8 cellular contexts compared by ENCODE assay signal in the genomic region with DNA sequence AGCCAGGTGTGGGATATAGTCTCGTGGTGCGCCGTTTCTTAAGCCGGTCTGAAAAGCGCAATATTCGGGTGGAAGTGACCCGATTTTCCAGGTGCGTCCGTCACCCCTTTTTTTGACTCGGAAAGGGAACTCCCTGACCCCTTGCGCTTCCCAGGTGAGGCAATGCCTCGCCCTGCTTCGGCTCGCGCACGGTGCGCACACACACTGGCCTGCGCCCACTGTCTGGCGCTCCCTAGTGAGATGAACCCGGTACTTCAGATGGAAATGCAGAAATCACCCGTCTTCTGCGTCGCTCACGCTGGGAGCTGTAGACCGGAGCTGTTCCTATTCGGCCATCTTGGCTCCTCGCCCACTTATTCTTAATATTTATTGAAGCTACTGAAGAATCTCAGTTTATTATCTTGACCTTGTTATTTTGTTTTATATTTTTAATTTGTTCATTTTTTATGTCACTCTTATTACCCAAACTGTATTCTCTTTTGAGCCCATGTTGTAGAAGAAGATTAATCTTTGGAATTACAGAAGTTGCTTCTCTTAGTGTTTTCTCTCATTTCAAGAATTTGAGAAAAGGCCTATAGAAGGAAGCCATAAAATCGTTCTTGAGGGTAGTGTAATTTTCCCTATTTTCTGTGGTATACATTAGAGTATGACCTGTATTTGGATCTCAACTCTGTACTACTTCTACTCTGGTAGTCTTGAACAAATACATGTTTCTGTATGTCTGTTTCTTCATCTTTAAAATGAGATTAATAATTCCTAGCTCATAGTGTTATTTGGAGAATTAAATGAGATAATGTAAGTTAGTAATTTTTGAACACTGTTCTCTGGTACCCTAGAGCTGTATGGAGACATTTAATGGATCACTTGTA.
DNase-seq lines count a peak whose midpoint lies in the region; ATAC-seq, FAIRE-seq and TF ChIP-seq lines count a peak whose summit lies in the region.
"Not testable (repeated sequence)": the region's sequence is repeated elsewhere in the genome, so short reads cannot be mapped to it uniquely, and the experiment has no call there.

No MANE protein-coding gene starts in this region.

- POLR2A ChIA-PET in K562 (lab: Yijun Ruan, JAX) = not testable (repeated sequence)

- not testable (repeated sequence) for H3K79me2 ChIP-seq in K562 (ENCODE audit: control insufficient read depth, insufficient read depth, low read length)

- H3K9ac ChIP-seq in ES-I3 (ENCODE audit: low read depth, low read length) (peak overlapping the region; percentile 53), K562 (ENCODE audit: insufficient read depth in 1 of 2, low read depth in 2 of 2, low read length in 2 of 2) (0 out of 4 replicates have a peak overlapping the region, but pooled peaks of 1 of the 2 experiments have one; percentile 45)

- 88% methylated on average over 10 of the region's 28 CpGs for WGBS in K562 (ENCODE audit: insufficient coverage, low coverage, missing lambda C conversion rate)
- WGBS in urinary bladder = 54% methylated on average over 20 of the region's 28 CpGs

- not testable (repeated sequence) for H3K36me3 Mint-ChIP-seq in progenitor cell of endocrine pancreas (ENCODE audit: insufficient read depth)

- H3K27ac ChIP-seq in K562 (ENCODE audit: extremely low read depth, low read depth, low read length) (peak overlapping the region; percentile 52; the same call in 1 of the 3 replicates), left lung (peak overlapping the region; percentile 41 to 66), urinary bladder (ENCODE audit: low read depth) (peak overlapping the region; percentile 67)

- not testable (repeated sequence) for H3K4me2 ChIP-seq in K562 (ENCODE audit: insufficient read depth, low read length)

- H3K36me3 ChIP-seq in ES-I3 (ENCODE audit: insufficient read depth, low read length); urinary bladder (ENCODE audit: insufficient read depth): not testable (repeated sequence)
- H3K36me3 ChIP-seq in K562 (ENCODE audit: control insufficient read depth, insufficient read depth, low read length) (peaks cover 20% of the 10 kb centered on the region; the same call in 1 of the 3 replicates), left lung (peaks cover 0 to 12% of the 10 kb centered on the region in 2 donors)

- FAIRE-seq in K562 (lab: Jason Lieb, UNC) = not testable (repeated sequence)

- H3K9me1 ChIP-seq in K562 (ENCODE audit: control insufficient read depth, insufficient read depth, low read length) = not testable (repeated sequence)

- intact Hi-C loops in K562 (cut with micrococcal nuclease); left lung (cut with DNase I): not testable (repeated sequence)

- peak overlapping the region; percentile 73 for H3K4me3 Mint-ChIP-seq in progenitor cell of endocrine pancreas (ENCODE audit: low read depth)

- not testable (repeated sequence) for H3K4me3 ChIP-seq in K562; urinary bladder (ENCODE audit: low read depth, low read length)
- peak overlapping the region; percentile 8 for H3K4me3 ChIP-seq in fibroblast of pulmonary artery (replicated peaks; ENCODE audit: low read depth, low read length)
- peak overlapping the region in 1 of 2 donors; percentile 33 for H3K4me3 ChIP-seq in left lung

- not testable (repeated sequence) for H3K27me3 ChIP-seq in K562 (ENCODE audit: control insufficient read depth in 2 of 2, insufficient read depth in 2 of 2, low read length in 2 of 2); left lung

- TF ChIP-seq CTCF in K562 (IDR thresholded peaks at IDR 0.05 in 2 of 3, conservative IDR thresholded peaks at IDR 0.05 in 1 of 3; ENCODE audit: insufficient read depth in 2 of 3, low read depth in 1 of 3, low read length in 3 of 3); fibroblast of pulmonary artery (IDR thresholded peaks at IDR 0.05; ENCODE audit: low read length, missing control alignments): not testable (repeated sequence)
- peak; percentile 18 to 20 for TF ChIP-seq CTCF in left lung (IDR thresholded peaks at IDR 0.05)
- TF ChIP-seq CTCF in progenitor cell of endocrine pancreas (IDR thresholded peaks at IDR 0.05; ENCODE audit: unreplicated experiment) = peak; percentile 52

- BruUV-seq in K562 (replicated peaks; lab: Mats Ljungman, UMichigan) = not testable (repeated sequence)

- peaks cover 15% of the 10 kb centered on the region for H3K4me1 Mint-ChIP-seq in progenitor cell of endocrine pancreas (ENCODE audit: low read depth)

- peak overlapping the region; percentile 63; the same call in 1 of the 2 replicates for H2AFZ ChIP-seq in K562 (ENCODE audit: low read depth, low read length)

- not testable (repeated sequence) for TF ChIP-seq EP300 in K562 (IDR thresholded peaks at IDR 0.05; ENCODE audit: low read length)

- H3K4me1 ChIP-seq in ES-I3 (ENCODE audit: insufficient read depth, low read length); K562 (replicated peaks in 1 of 2; ENCODE audit: control insufficient read depth in 2 of 2, insufficient read depth in 2 of 2, low read length in 2 of 2); left lung; urinary bladder (ENCODE audit: insufficient read depth): not testable (repeated sequence)

- peak overlapping the region; percentile 98 for H3K27ac Mint-ChIP-seq in progenitor cell of endocrine pancreas

- TF ChIP-seq RAD21 in K562 (CRISPR knock-in tag; conservative IDR thresholded peaks at IDR 0.05 in 1 of 2, IDR thresholded peaks at IDR 0.05 in 1 of 2) = not testable (repeated sequence)

- not testable (repeated sequence) for H3K9me3 Mint-ChIP-seq in progenitor cell of endocrine pancreas (ENCODE audit: low read depth)

- not testable (repeated sequence) for H3K27me3 Mint-ChIP-seq in progenitor cell of endocrine pancreas

- not testable (repeated sequence) for H3K9me3 ChIP-seq in ES-I3 (ENCODE audit: control insufficient read depth, insufficient read depth, low read length); K562 (replicated peaks; ENCODE audit: control insufficient read depth, insufficient read depth, low read depth, low read length); left lung

- in situ Hi-C loops in K562 (cut with MboI) = not testable (repeated sequence)

- not testable (repeated sequence) for ATAC-seq in K562
- peak; percentile 65 for ATAC-seq in left lung

- DNase-seq in NCI-H2171 treated with DMSO at 0.1 percent for 48 hours (lab: John Stamatoyannopoulos, UW) (peak; percentile 47), fibroblast of pulmonary artery (ENCODE audit: low read depth) (peak; percentile 17), left lung (peak in 1 of 2 donors; percentile 40), progenitor cell of endocrine pancreas (ENCODE audit: low spot score, unreplicated experiment) (peak; percentile 23)
- peak; percentile 20 for DNase-seq in activated CD4-positive, alpha-beta T cell treated with anti-CD3 and anti-CD28 coated beads for 48 hours
- DNase-seq in K562 (ENCODE audit: extremely low read depth in 1 of 4, low spot score in 3 of 4) = not testable (repeated sequence)

- TF ChIP-seq POLR2A in K562 (conservative IDR thresholded peaks at IDR 0.05) = not testable (repeated sequence)

- CTCF ChIA-PET in K562 (lab: Yijun Ruan, JAX; ENCODE audit: low intra/inter-chr PET ratio) = not testable (repeated sequence)

- not testable (repeated sequence) for H4K20me1 ChIP-seq in K562 (replicated peaks; ENCODE audit: control insufficient read depth, insufficient read depth, low read length)
